In genomic region chrX:2917767-2918166, GRCh38 we compare ENCODE assay signal across 1 cellular context.
TF ChIP-seq lines count a peak whose summit lies in the region.

No MANE protein-coding gene starts in this region.

TF ChIP-seq in K562, 482 proteins besides CTCF, POLR2A, EP300 and RAD21 (continued from another document):
- TF ChIP-seq MGA (IDR thresholded peaks at IDR 0.05) = peak; percentile 35; the same call in 1 of the 2 replicates
- no peak for TF ChIP-seq NCOA6 (IDR thresholded peaks at IDR 0.05)
- no peak for TF ChIP-seq EZH2 (IDR thresholded peaks at IDR 0.05; ENCODE audit: borderline replicate concordance, low read depth, low read length)
- TF ChIP-seq CTBP1 (IDR thresholded peaks at IDR 0.05; ENCODE audit: borderline replicate concordance) = peak; percentile 58; the same call in 1 of the 2 replicates
- TF ChIP-seq KAT2B (IDR thresholded peaks at IDR 0.05; ENCODE audit: low read depth, low read length) = no peak
- TF ChIP-seq ZNF696 (CRISPR knock-in tag; conservative IDR thresholded peaks at IDR 0.05) = no peak
- no peak for TF ChIP-seq MTF1 (CRISPR knock-in tag; IDR thresholded peaks at IDR 0.05; ENCODE audit: borderline replicate concordance)
- TF ChIP-seq ZBTB34 (CRISPR knock-in tag; IDR thresholded peaks at IDR 0.05) = no peak
TF ChIP-seq in K562: peak in this region for 17.
